18 cellular contexts compared by ENCODE assay signal in genomic region chr2:66851449-66851872, GRCh38.
DNase-seq lines count a peak whose midpoint lies in the region; ATAC-seq, FAIRE-seq and TF ChIP-seq lines count a peak whose summit lies in the region.
"Had no signal": no experiment of that assay in that cellular context is flagged by ENCODE, and none has a peak within 500 bp of the region (broad histone marks: within the 10 kb centered on the region; RNA-seq: fewer than 3 reads in every experiment).

No MANE protein-coding gene starts in this region.

- H3K4me1 ChIP-seq in A549 (no peaks in the 10 kb centered on the region), lung (ENCODE audit: control insufficient read depth in 2 of 2, insufficient read depth in 2 of 2, low read length in 2 of 2) (peaks cover 0 to 3% of the 10 kb centered on the region in 2 donors), tibial nerve (no peaks in the 10 kb centered on the region), Caco-2 (peaks cover 10% of the 10 kb centered on the region; the same call in 1 of the 2 replicates)
- H3K4me1 ChIP-seq: ascending aorta, left ventricle myocardium inferior had no signal

- no peak overlapping the region for H3K4me3 Mint-ChIP-seq in Caco-2 (ENCODE audit: unreplicated experiment)
- H3K4me3 Mint-ChIP-seq: activated T-helper 17 cell treated with anti-CD3 and anti-CD28 coated beads, Interleukin-2, amount 50 U/mL, for 72 hours had no signal

- FAIRE-seq in A549 (lab: Jason Lieb, UNC) = no peak
- FAIRE-seq: GM12878, small intestine had no signal

- H3K27me3 Mint-ChIP-seq in Caco-2 (ENCODE audit: insufficient read depth, unreplicated experiment) = no peaks in the 10 kb centered on the region

- TF ChIP-seq EP300 in A549 (IDR thresholded peaks at IDR 0.05) (no peak), tibial nerve (IDR thresholded peaks at IDR 0.05) (no peak)

- ATAC-seq in A549 (peak; percentile 41 to 50; a peak in 3 of 6 replicates), lung (ENCODE audit: insufficient read depth, low FRiP score) (peak; percentile 55), HG03135 (IDR thresholded peaks at IDR 0.05; ENCODE audit: unreplicated experiment) (no peak)
- ATAC-seq: activated T-helper 17 cell treated with anti-CD3 and anti-CD28 coated beads, Interleukin-2, amount 50 U/mL, for 72 hours; GM12878 had no signal

- DNase-seq in A549 (ENCODE audit: low read depth in 1 of 2, low spot score in 1 of 2) (peak in 1 of 2 experiments; percentile 23), GOT3 (lab: John Stamatoyannopoulos, UW) (peak; percentile 27), choroid plexus epithelial cell (ENCODE audit: low read depth) (peak; percentile 74), lung (ENCODE audit: low spot score) (no peak), tibial nerve (ENCODE audit: low spot score in 2 of 2) (no peak), Caco-2 (no peak)
- no peak for DNase-seq in activated CD4-positive, alpha-beta T cell treated with anti-CD3 and anti-CD28 coated beads, Interleukin-2, amount 50 U/mL, for 48 hours
- DNase-seq: ACHN; activated CD4-positive, alpha-beta T cell treated with anti-CD3 and anti-CD28 coated beads, Interleukin-2, amount 50 U/mL, for 4 hours; left ventricle myocardium inferior; NCI-H187 treated with DMSO at 0.1 percent for 48 hours; Right ventricle myocardium superior; small intestine; substantia nigra had no signal

- H3K27ac ChIP-seq in A549 (no peak overlapping the region), lung (ENCODE audit: low read depth in 1 of 2, low read length in 1 of 2) (no peak overlapping the region), tibial nerve (no peak overlapping the region)
- H3K27ac ChIP-seq: ascending aorta, left ventricle myocardium inferior had no signal

- no peak for TF ChIP-seq CTCF in A549 (IDR thresholded peaks at IDR 0.05)
- no peak for TF ChIP-seq CTCF in choroid plexus epithelial cell (conservative IDR thresholded peaks at IDR 0.05; ENCODE audit: low read depth, low read length)
- TF ChIP-seq CTCF in lung (IDR thresholded peaks at IDR 0.05; ENCODE audit: control extremely low read depth, extremely low read depth) = no peak
- TF ChIP-seq CTCF in tibial nerve (IDR thresholded peaks at IDR 0.05) = no peak
- TF ChIP-seq CTCF in Caco-2 (IDR thresholded peaks at IDR 0.05; ENCODE audit: insufficient read depth in 1 of 2, low read depth in 1 of 2, low read length in 1 of 2, severe bottlenecking in 1 of 2, unreplicated experiment in 1 of 2) = no peak

- CTCF ChIA-PET in A549 (lab: Yijun Ruan, JAX) (no interaction called here), Caco-2 (lab: Charles Lee) (no interaction called here)

- peaks cover 7% of the 10 kb centered on the region for H3K4me1 Mint-ChIP-seq in Caco-2 (ENCODE audit: low read depth, unreplicated experiment)
- H3K4me1 Mint-ChIP-seq: activated T-helper 17 cell treated with anti-CD3 and anti-CD28 coated beads, Interleukin-2, amount 50 U/mL, for 72 hours had no signal

- intact Hi-C loops in Caco-2 (cut with micrococcal nuclease; ENCODE audit: unreplicated experiment) = no loop called here

- no TSS peak for BruUV-seq in Caco-2 (replicated peaks; lab: Mats Ljungman, UMichigan)

- H3K36me3 Mint-ChIP-seq in Caco-2 (ENCODE audit: insufficient read depth, unreplicated experiment) = no peaks in the 10 kb centered on the region

- TF ChIP-seq RAD21 in A549 (conservative IDR thresholded peaks at IDR 0.05 in 1 of 2, IDR thresholded peaks at IDR 0.05 in 1 of 2) = no peak

- TF ChIP-seq POLR2A in A549 (IDR thresholded peaks at IDR 0.05; ENCODE audit: low read length) (no peak), tibial nerve (IDR thresholded peaks at IDR 0.05) (no peak)

- no peaks in the 10 kb centered on the region for H3K27me3 ChIP-seq in lung (ENCODE audit: control insufficient read depth, insufficient read depth)
- no peaks in the 10 kb centered on the region for H3K27me3 ChIP-seq in tibial nerve
- H3K27me3 ChIP-seq in Caco-2 (replicated peaks; ENCODE audit: control insufficient read depth, insufficient read depth, low read length) = no peaks in the 10 kb centered on the region
- H3K27me3 ChIP-seq: ascending aorta had no signal

- H3K9me3 Mint-ChIP-seq in Caco-2 (ENCODE audit: unreplicated experiment) = no peaks in the 10 kb centered on the region
- H3K9me3 Mint-ChIP-seq: activated T-helper 17 cell treated with anti-CD3 and anti-CD28 coated beads, Interleukin-2, amount 50 U/mL, for 72 hours had no signal

- H3K27ac Mint-ChIP-seq in Caco-2 (ENCODE audit: unreplicated experiment) = no peak overlapping the region
- H3K27ac Mint-ChIP-seq: activated T-helper 17 cell treated with anti-CD3 and anti-CD28 coated beads, Interleukin-2, amount 50 U/mL, for 72 hours had no signal

- H3K4me2 ChIP-seq in A549 = no peak overlapping the region

- no peaks in the 10 kb centered on the region for H3K9me3 ChIP-seq in A549
- no peaks in the 10 kb centered on the region for H3K9me3 ChIP-seq in lung (ENCODE audit: control insufficient read depth in 2 of 2, insufficient read depth in 1 of 2, low read length in 1 of 2)
- H3K9me3 ChIP-seq in tibial nerve = no peaks in the 10 kb centered on the region
- H3K9me3 ChIP-seq in Caco-2 = no peaks in the 10 kb centered on the region
- H3K9me3 ChIP-seq: ascending aorta had no signal

- H3K4me3 ChIP-seq in A549 = no peak overlapping the region
- no peak overlapping the region for H3K4me3 ChIP-seq in choroid plexus epithelial cell (ENCODE audit: low read depth, low read length)
- H3K4me3 ChIP-seq in lung = no peak overlapping the region
- no peak overlapping the region for H3K4me3 ChIP-seq in tibial nerve
- no peak overlapping the region for H3K4me3 ChIP-seq in Caco-2 (ENCODE audit: low read depth, low read length)
- H3K4me3 ChIP-seq: ascending aorta, GM12878, left ventricle myocardium inferior had no signal

- POLR2A ChIA-PET in A549 (lab: Yijun Ruan, JAX) (no interaction called here), Caco-2 (lab: Charles Lee) (no interaction called here)

- H3K36me3 ChIP-seq in lung (ENCODE audit: control insufficient read depth in 2 of 2, insufficient read depth in 2 of 2, low read length in 2 of 2) (no peaks in the 10 kb centered on the region), tibial nerve (no peaks in the 10 kb centered on the region), Caco-2 (ENCODE audit: control insufficient read depth, insufficient read depth, low read length) (no peaks in the 10 kb centered on the region)
- H3K36me3 ChIP-seq: ascending aorta, left ventricle myocardium inferior had no signal

- WGBS in A549 (ENCODE audit: missing lambda C conversion rate) = 11% methylated on average over 1 of the region's 1 CpG
- 47 to 64% methylated on average over 1 of the region's 1 CpG for WGBS in lung, 2 donors
- 60 to 70% methylated on average over 1 of the region's 1 CpG for WGBS in tibial nerve, 2 donors

TF ChIP-seq in A549, 52 proteins besides CTCF, POLR2A, EP300 and RAD21:
- TF ChIP-seq HDAC2 (IDR thresholded peaks at IDR 0.05) = no peak
- no peak for TF ChIP-seq FOSB (CRISPR knock-in tag; IDR thresholded peaks at IDR 0.05)
- TF ChIP-seq BHLHE40 (IDR thresholded peaks at IDR 0.05; ENCODE audit: low read depth, low read length) = no peak
- TF ChIP-seq NFE2L2 (conservative IDR thresholded peaks at IDR 0.05; ENCODE audit: low read length) = no peak
- no peak for TF ChIP-seq BCL3 (IDR thresholded peaks at IDR 0.05)
- no peak for TF ChIP-seq PBX3 (IDR thresholded peaks at IDR 0.05)
- no peak for TF ChIP-seq JUNB (IDR thresholded peaks at IDR 0.05)
- TF ChIP-seq FOXS1 (CRISPR knock-in tag; IDR thresholded peaks at IDR 0.05) = no peak
- TF ChIP-seq SREBF2 (IDR thresholded peaks at IDR 0.05) = no peak
- TF ChIP-seq E2F6 (IDR thresholded peaks at IDR 0.05; ENCODE audit: borderline replicate concordance, low read depth) = no peak
- no peak for TF ChIP-seq GATA3 (IDR thresholded peaks at IDR 0.05; ENCODE audit: borderline replicate concordance)
- TF ChIP-seq MAX (IDR thresholded peaks at IDR 0.05) = no peak
- no peak for TF ChIP-seq ESRRA (IDR thresholded peaks at IDR 0.05; ENCODE audit: borderline replicate concordance, low read length)
- no peak for TF ChIP-seq HOXB13 (CRISPR knock-in tag; IDR thresholded peaks at IDR 0.05; ENCODE audit: low read depth)
- no peak for TF ChIP-seq PHF8 (IDR thresholded peaks at IDR 0.05; ENCODE audit: borderline replicate concordance, low read depth)

Comparison
In these comparisons a context has a peak if more than half of its experiments do, and no peak if none do; other contexts are left out.
1. DNase-seq: peak in GOT3 (single experiment) and choroid plexus epithelial cell (single experiment); none in lung (single experiment), activated CD4-positive, alpha-beta T cell treated with anti-CD3 and anti-CD28 coated beads, Interleukin-2, amount 50 U/mL, for 48 hours (0 of 2), tibial nerve (0 of 2) and Caco-2 (0 of 2).